Comparison of ENCODE assay signal across 16 cellular contexts in the genomic region with DNA sequence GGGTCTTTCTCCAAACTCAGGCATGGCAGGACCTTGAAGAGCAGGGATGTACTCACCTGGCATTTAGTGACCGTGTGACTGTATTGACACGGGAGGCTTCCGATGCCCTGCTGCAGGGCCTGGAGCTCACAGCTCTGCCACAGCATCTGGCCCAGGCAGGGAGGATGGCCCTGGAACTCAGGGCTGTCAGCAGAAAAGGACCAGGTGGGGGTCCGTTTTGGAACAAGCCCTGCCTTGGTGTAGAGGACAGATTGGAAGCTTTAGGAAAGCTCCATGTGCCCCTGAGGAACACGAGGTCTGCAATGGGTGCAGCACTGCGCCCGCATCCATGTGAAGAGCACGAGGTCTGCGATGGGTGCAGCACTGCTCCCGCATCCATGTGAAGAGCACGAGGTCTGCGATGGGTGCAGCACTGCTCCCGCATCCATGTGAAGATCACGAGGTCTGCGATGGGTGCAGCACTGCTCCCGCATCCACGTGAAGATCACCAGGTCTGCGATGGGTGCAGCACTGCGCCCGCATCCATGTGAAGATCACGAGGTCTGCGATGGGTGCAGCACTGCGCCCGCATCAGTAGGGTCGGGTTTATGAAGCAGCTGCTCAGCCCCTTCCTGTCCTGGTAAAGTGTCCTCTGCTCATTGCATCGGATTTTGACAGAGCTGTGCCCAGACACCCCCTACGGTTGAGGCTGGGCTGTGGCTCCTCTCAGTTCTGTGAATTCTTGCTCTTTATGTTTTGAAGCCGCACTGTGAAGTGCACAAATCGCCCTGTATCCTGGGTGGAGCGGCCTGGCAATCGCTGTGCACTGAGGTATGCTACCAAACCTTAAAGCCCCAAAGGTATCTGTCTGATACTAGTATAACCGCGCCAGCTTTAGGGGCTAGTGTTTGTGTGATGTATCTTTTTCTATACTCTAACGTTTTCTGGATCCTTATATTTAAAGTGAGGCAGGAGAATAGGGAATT.
"Had no signal": no experiment of that assay in that cellular context is flagged by ENCODE, and none has a peak within 500 bp of the region (broad histone marks: within the 10 kb centered on the region; RNA-seq: fewer than 3 reads in every experiment).

No MANE protein-coding gene starts in this region.

- H3K4me1 ChIP-seq: gastroesophageal sphincter, heart left ventricle, lower lobe of right lung, SJCRH30, upper lobe of left lung had no signal

- DNase-seq: activated CD4-positive, alpha-beta T cell treated with anti-CD3 and anti-CD28 coated beads for 1 hour; activated CD4-positive, alpha-beta T cell treated with anti-CD3 and anti-CD28 coated beads, Interleukin-2, amount 50 U/mL, for 4 hours; activated naive CD4-positive, alpha-beta T cell treated with anti-CD3 and anti-CD28 coated beads for 36 hours; activated naive CD8-positive, alpha-beta T cell treated with anti-CD3 and anti-CD28 coated beads, Interleukin-2, amount 50 U/mL, for 24 hours; activated T-cell treated with anti-CD3 and anti-CD28 coated beads for 4 hours; anterior cingulate cortex; cortex of kidney; effector CD4-positive, alpha-beta T cell; immature natural killer cell; lower lobe of right lung; SJCRH30 had no signal

- H3K4me3 ChIP-seq: esophagus muscularis mucosa, gastroesophageal sphincter, heart left ventricle, lower lobe of right lung, SJCRH30, upper lobe of left lung had no signal

- H3K9me3 ChIP-seq: esophagus muscularis mucosa, lower lobe of right lung, SJCRH30, upper lobe of left lung had no signal

- H3K27ac ChIP-seq: esophagus muscularis mucosa, gastroesophageal sphincter, heart left ventricle, lower lobe of right lung, SJCRH30, upper lobe of left lung, VCaP had no signal

- H3K36me3 ChIP-seq: esophagus muscularis mucosa, gastroesophageal sphincter, heart left ventricle, lower lobe of right lung, SJCRH30, upper lobe of left lung had no signal
